1 cellular context compared by ENCODE assay signal in the genomic region with DNA sequence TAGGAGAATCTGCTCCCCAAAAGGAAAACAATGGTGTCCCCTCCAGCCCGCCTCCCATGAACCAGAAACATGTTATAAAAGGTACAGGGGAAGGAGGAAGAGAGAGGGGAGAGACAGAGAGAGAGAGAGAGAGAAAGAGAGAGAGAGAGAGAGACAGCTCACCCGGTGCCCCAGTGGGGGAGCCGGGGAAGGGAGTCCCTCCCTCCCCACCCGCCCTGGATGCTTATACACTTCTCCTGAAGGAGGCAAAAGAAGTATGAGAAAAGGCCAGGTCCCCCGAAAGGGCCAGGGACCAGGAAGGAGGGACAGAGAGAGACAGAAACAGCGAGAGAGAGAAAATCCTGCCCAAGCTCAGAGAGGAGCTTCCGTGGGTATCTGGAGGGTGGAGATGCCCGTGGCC.
TF ChIP-seq lines count a peak whose summit lies in the region.

No MANE protein-coding gene starts in this region.

TF ChIP-seq in GM23338, 12 proteins besides CTCF, POLR2A, EP300 and RAD21:
- TF ChIP-seq ETS1 (IDR thresholded peaks at IDR 0.05) (no peak), EZH2 (IDR thresholded peaks at IDR 0.05; ENCODE audit: low read depth, unreplicated experiment) (no peak), ZNF114 (CRISPR knock-in tag; IDR thresholded peaks at IDR 0.05) (no peak), NANOG (IDR thresholded peaks at IDR 0.05; ENCODE audit: borderline replicate concordance) (no peak), POLR2AphosphoS5 (IDR thresholded peaks at IDR 0.05; ENCODE audit: low read depth) (no peak)
- TF ChIP-seq, protein P1, sequence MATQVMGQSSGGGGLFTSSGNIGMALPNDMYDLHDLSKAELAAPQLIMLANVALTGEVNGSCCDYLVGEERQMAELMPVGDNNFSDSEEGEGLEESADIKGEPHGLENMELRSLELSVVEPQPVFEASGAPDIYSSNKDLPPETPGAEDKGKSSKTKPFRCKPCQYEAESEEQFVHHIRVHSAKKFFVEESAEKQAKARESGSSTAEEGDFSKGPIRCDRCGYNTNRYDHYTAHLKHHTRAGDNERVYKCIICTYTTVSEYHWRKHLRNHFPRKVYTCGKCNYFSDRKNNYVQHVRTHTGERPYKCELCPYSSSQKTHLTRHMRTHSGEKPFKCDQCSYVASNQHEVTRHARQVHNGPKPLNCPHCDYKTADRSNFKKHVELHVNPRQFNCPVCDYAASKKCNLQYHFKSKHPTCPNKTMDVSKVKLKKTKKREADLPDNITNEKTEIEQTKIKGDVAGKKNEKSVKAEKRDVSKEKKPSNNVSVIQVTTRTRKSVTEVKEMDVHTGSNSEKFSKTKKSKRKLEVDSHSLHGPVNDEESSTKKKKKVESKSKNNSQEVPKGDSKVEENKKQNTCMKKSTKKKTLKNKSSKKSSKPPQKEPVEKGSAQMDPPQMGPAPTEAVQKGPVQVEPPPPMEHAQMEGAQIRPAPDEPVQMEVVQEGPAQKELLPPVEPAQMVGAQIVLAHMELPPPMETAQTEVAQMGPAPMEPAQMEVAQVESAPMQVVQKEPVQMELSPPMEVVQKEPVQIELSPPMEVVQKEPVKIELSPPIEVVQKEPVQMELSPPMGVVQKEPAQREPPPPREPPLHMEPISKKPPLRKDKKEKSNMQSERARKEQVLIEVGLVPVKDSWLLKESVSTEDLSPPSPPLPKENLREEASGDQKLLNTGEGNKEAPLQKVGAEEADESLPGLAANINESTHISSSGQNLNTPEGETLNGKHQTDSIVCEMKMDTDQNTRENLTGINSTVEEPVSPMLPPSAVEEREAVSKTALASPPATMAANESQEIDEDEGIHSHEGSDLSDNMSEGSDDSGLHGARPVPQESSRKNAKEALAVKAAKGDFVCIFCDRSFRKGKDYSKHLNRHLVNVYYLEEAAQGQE (IDR thresholded peaks at IDR 0.05; ENCODE audit: unreplicated experiment), result no peak
